ENCODE assay signal across 1 cellular context in the genomic region with DNA sequence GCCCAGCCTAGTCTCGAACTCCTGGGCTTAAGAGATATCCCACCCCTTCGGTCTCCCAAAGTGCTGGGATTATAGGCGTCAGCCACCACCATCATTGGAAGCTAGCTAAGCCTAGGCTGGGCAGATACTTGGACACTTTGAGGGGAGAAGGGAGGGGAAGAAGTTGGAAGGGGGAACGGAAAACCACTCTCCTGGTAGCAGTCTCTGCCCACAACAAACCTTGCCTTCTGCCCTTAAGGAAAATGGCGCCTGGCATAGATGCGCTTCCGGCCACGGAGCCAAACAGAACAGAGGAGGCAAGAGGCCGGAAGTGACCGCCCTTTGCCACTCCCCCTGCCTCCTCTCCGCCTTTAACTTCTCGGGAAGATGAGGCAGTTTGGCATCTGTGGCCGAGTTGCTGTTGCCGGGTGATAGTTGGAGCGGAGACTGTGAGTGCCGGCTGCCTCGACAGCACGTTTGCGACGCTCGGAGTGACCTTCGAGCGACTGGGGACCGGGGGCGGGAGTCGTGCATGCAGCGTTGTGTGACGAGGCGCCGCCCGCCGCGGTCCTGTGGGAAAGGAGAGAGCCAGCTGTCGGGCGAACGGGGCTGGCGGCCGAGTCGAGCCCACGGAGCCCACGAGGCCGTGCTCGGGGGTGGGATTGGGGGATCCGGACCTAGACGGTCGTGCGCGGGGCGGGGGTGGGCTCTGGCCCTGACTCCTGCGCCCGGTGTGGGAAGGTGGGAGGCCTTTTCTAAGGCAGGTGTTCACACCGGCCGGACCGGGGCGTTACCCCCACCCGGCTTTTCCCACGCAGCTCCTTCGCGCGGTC.
A peak's percentile ranks its signal among the peaks of the same experiment; 100 is the strongest.
TF ChIP-seq lines count a peak whose summit lies in the region.

MFN1 (plus strand) TSS at position 327 of the 812 bp plus-strand sequence. CDS start 1,143 bp downstream, outside the sequence.

TF ChIP-seq in HepG2, 621 proteins besides CTCF, POLR2A, EP300 and RAD21 (continued from another document and continues in another):
- TF ChIP-seq CEBPZ (IDR thresholded peaks at IDR 0.05; ENCODE audit: low read length) (no peak), HNRNPUL1 (IDR thresholded peaks at IDR 0.05; ENCODE audit: low read depth, low read length) (no peak), SRSF4 (IDR thresholded peaks at IDR 0.05; ENCODE audit: low read depth, low read length, poor library complexity, severe bottlenecking) (no peak), RFX5 (IDR thresholded peaks at IDR 0.05; ENCODE audit: low read depth, low read length) (0 out of 2 replicates have a peak, but pooled peaks have one; percentile 10), FOXO1 (CRISPR knock-in tag; IDR thresholded peaks at IDR 0.05) (peak; percentile 37; the same call in 1 of the 2 replicates), ZBTB42 (CRISPR knock-in tag; IDR thresholded peaks at IDR 0.05) (0 out of 2 replicates have a peak, but pooled peaks have one; percentile 33), NCOA2 (CRISPR knock-in tag; IDR thresholded peaks at IDR 0.05) (0 out of 2 replicates have a peak, but pooled peaks have one; percentile 11), MXD3 (CRISPR knock-in tag; IDR thresholded peaks at IDR 0.05) (peak; percentile 42; the same call in 1 of the 2 replicates), IKZF1 (IDR thresholded peaks at IDR 0.05) (no peak), YEATS4 (CRISPR knock-in tag; IDR thresholded peaks at IDR 0.05; ENCODE audit: borderline replicate concordance) (peak; percentile 70), ASH2L (IDR thresholded peaks at IDR 0.05; ENCODE audit: insufficient read length, low read depth, low read length) (peak; percentile 90), ZNF75D (CRISPR knock-in tag; IDR thresholded peaks at IDR 0.05; ENCODE audit: borderline replicate concordance) (no peak), MED1 (CRISPR knock-in tag; IDR thresholded peaks at IDR 0.05) (peak; percentile 67), ZNF678 (CRISPR knock-in tag; IDR thresholded peaks at IDR 0.05) (no peak), BRF2 (CRISPR knock-in tag; IDR thresholded peaks at IDR 0.05) (no peak), CCDC6 (CRISPR knock-in tag; IDR thresholded peaks at IDR 0.05) (peak; percentile 75), ZNF691 (CRISPR knock-in tag; IDR thresholded peaks at IDR 0.05; ENCODE audit: borderline replicate concordance, low read depth) (0 out of 2 replicates have a peak, but pooled peaks have one; percentile 7), SRY (CRISPR knock-in tag; IDR thresholded peaks at IDR 0.05) (no peak), CREBL2 (CRISPR knock-in tag; IDR thresholded peaks at IDR 0.05; ENCODE audit: borderline replicate concordance) (0 out of 2 replicates have a peak, but pooled peaks have one; percentile 30), GMEB2 (CRISPR knock-in tag; IDR thresholded peaks at IDR 0.05; ENCODE audit: low read depth) (no peak), XBP1 (CRISPR knock-in tag; IDR thresholded peaks at IDR 0.05) (no peak), ZNF720 (CRISPR knock-in tag; IDR thresholded peaks at IDR 0.05) (no peak), ZNF34 (CRISPR knock-in tag; IDR thresholded peaks at IDR 0.05; ENCODE audit: borderline replicate concordance) (peak; percentile 57; the same call in 1 of the 2 replicates), NR2F1 (CRISPR knock-in tag; IDR thresholded peaks at IDR 0.05) (no peak), GABPA (IDR thresholded peaks at IDR 0.05; ENCODE audit: low read depth, low read length) (peak; percentile 84), GABPA (CRISPR knock-in tag; IDR thresholded peaks at IDR 0.05; ENCODE audit: low read depth) (peak; percentile 98), BRD4 (CRISPR knock-in tag; IDR thresholded peaks at IDR 0.05) (0 out of 2 replicates have a peak, but pooled peaks have one; percentile 37), HDAC2 (CRISPR knock-in tag; IDR thresholded peaks at IDR 0.05) (peak; percentile 50; the same call in 1 of the 2 replicates), STAT6 (CRISPR knock-in tag; IDR thresholded peaks at IDR 0.05; ENCODE audit: borderline replicate concordance) (no peak), NFYC (CRISPR knock-in tag; IDR thresholded peaks at IDR 0.05) (peak; percentile 82), HCFC1 (IDR thresholded peaks at IDR 0.05; ENCODE audit: low read depth, low read length) (peak; percentile 75), PRMT3 (CRISPR knock-in tag; IDR thresholded peaks at IDR 0.05; ENCODE audit: borderline replicate concordance, low read depth) (no peak), GATA4 (IDR thresholded peaks at IDR 0.05; ENCODE audit: borderline replicate concordance, low read depth) (0 out of 2 replicates have a peak, but pooled peaks have one; percentile 23), ELF3 (CRISPR knock-in tag; IDR thresholded peaks at IDR 0.05) (peak; percentile 40; the same call in 1 of the 2 replicates), ZNF232 (CRISPR knock-in tag; IDR thresholded peaks at IDR 0.05; ENCODE audit: borderline replicate concordance) (peak; percentile 68; the same call in 1 of the 2 replicates), ETV5 (CRISPR knock-in tag; IDR thresholded peaks at IDR 0.05; ENCODE audit: borderline replicate concordance) (peak; percentile 77), GATAD1 (CRISPR knock-in tag; IDR thresholded peaks at IDR 0.05) (peak; percentile 88), SPEN (CRISPR knock-in tag; IDR thresholded peaks at IDR 0.05; ENCODE audit: low read depth) (peak; percentile 42; the same call in 1 of the 2 replicates), NONO (IDR thresholded peaks at IDR 0.05) (no peak), NONO (CRISPR knock-in tag; conservative IDR thresholded peaks at IDR 0.05) (peak; percentile 69; the same call in 1 of the 2 replicates), HMG20B (CRISPR knock-in tag; conservative IDR thresholded peaks at IDR 0.05) (no peak), ZBTB20 (CRISPR knock-in tag; IDR thresholded peaks at IDR 0.05; ENCODE audit: borderline replicate concordance, low read depth) (peak; percentile 23; the same call in 1 of the 2 replicates), SMAD3 (CRISPR knock-in tag; IDR thresholded peaks at IDR 0.05) (peak; percentile 59), RFXANK (CRISPR knock-in tag; IDR thresholded peaks at IDR 0.05) (peak; percentile 38; the same call in 1 of the 2 replicates), ZFP1 (CRISPR knock-in tag; IDR thresholded peaks at IDR 0.05) (no peak), NFRKB (IDR thresholded peaks at IDR 0.05) (0 out of 2 replicates have a peak, but pooled peaks have one; percentile 3), MIXL1 (CRISPR knock-in tag; IDR thresholded peaks at IDR 0.05) (peak; percentile 21; the same call in 1 of the 2 replicates), KMT2B (CRISPR knock-in tag; IDR thresholded peaks at IDR 0.05) (peak; percentile 95)
- TF ChIP-seq, protein P1, sequence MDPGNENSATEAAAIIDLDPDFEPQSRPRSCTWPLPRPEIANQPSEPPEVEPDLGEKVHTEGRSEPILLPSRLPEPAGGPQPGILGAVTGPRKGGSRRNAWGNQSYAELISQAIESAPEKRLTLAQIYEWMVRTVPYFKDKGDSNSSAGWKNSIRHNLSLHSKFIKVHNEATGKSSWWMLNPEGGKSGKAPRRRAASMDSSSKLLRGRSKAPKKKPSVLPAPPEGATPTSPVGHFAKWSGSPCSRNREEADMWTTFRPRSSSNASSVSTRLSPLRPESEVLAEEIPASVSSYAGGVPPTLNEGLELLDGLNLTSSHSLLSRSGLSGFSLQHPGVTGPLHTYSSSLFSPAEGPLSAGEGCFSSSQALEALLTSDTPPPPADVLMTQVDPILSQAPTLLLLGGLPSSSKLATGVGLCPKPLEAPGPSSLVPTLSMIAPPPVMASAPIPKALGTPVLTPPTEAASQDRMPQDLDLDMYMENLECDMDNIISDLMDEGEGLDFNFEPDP (CRISPR knock-in tag; conservative IDR thresholded peaks at IDR 0.05) = no peak
- TF ChIP-seq, protein P2, sequence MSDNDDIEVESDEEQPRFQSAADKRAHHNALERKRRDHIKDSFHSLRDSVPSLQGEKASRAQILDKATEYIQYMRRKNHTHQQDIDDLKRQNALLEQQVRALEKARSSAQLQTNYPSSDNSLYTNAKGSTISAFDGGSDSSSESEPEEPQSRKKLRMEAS (IDR thresholded peaks at IDR 0.05) = peak; percentile 62
- TF ChIP-seq, protein P3, sequence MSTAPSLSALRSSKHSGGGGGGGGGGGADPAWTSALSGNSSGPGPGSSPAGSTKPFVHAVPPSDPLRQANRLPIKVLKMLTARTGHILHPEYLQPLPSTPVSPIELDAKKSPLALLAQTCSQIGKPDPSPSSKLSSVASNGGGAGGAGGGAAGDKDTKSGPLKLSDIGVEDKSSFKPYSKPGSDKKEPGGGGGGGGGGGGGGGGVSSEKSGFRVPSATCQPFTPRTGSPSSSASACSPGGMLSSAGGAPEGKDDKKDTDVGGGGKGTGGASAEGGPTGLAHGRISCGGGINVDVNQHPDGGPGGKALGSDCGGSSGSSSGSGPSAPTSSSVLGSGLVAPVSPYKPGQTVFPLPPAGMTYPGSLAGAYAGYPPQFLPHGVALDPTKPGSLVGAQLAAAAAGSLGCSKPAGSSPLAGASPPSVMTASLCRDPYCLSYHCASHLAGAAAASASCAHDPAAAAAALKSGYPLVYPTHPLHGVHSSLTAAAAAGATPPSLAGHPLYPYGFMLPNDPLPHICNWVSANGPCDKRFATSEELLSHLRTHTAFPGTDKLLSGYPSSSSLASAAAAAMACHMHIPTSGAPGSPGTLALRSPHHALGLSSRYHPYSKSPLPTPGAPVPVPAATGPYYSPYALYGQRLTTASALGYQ (CRISPR knock-in tag; IDR thresholded peaks at IDR 0.05) = peak; percentile 37; the same call in 1 of the 2 replicates
